Comparison of ENCODE assay signal across 1 cellular context in genomic region chr5:43033845-43034590, GRCh38.
A peak's percentile ranks its signal among the peaks of the same experiment; 100 is the strongest.
TF ChIP-seq lines count a peak whose summit lies in the region.

No MANE protein-coding gene starts in this region.

TF ChIP-seq in H1, 55 proteins besides CTCF, POLR2A, EP300 and RAD21 (continued from another document):
- no peak for TF ChIP-seq USF2 (IDR thresholded peaks at IDR 0.05; ENCODE audit: low read length)
- TF ChIP-seq KDM5A (IDR thresholded peaks at IDR 0.05; ENCODE audit: low read length), result no peak
- no peak for TF ChIP-seq RBBP5 (IDR thresholded peaks at IDR 0.05; ENCODE audit: borderline replicate concordance, low read depth, low read length)
- TF ChIP-seq NRF1 (IDR thresholded peaks at IDR 0.05; ENCODE audit: low read depth, low read length), result no peak
- no peak for TF ChIP-seq BRCA1 (IDR thresholded peaks at IDR 0.05; ENCODE audit: low read depth, low read length)
- peak; percentile 98 for TF ChIP-seq SUZ12 (IDR thresholded peaks at IDR 0.05; ENCODE audit: low read length)
